ENCODE assay signal across 30 cellular contexts in genomic region chr9:111236337-111236736, GRCh38.
"Had no signal": no experiment of that assay in that cellular context is flagged by ENCODE, and none has a peak within 500 bp of the region (broad histone marks: within the 10 kb centered on the region; RNA-seq: fewer than 3 reads in every experiment).

No MANE protein-coding gene starts in this region.

- FAIRE-seq: astrocyte, frontal cortex, keratinocyte had no signal

- H3K36me3 Mint-ChIP-seq: activated CD4-positive, alpha-beta memory T cell treated with anti-CD3 and anti-CD28 coated beads for 36 hours; mesothelial cell of epicardium; natural killer cell; stimulated activated memory B cell treated with anti-CD40 and anti-IgM and Interleukin-4, amounts not matched to agents 10 μg/mL and 1 μg/mL and 100 μg/mL, for 72 hours had no signal

- H3K27me3 ChIP-seq: brain microvascular endothelial cell, esophagus muscularis mucosa, neutrophil, right lobe of liver, thyroid gland, upper lobe of right lung had no signal

- H3K9me3 ChIP-seq: esophagus muscularis mucosa, neutrophil, right lobe of liver, thyroid gland, upper lobe of right lung had no signal

- H3K27ac ChIP-seq: brain microvascular endothelial cell, esophagus muscularis mucosa, neutrophil, right lobe of liver, thyroid gland, upper lobe of right lung had no signal

- H3K4me1 Mint-ChIP-seq: activated CD4-positive, alpha-beta T cell treated with anti-CD3 and anti-CD28 coated beads, Interleukin-2, amount 10 ng/mL, durations not matched to agents 24 days and 14 days; natural killer cell; stimulated activated memory B cell treated with anti-CD40 and anti-IgM and Interleukin-4, amounts not matched to agents 10 μg/mL and 1 μg/mL and 100 μg/mL, for 72 hours; stimulated activated naive CD8-positive, alpha-beta T cell treated with anti-CD3 and anti-CD28 coated beads, Interleukin-15, amount 100 ng/mL, for 72 hours had no signal

- H3K4me3 ChIP-seq: esophagus muscularis mucosa, right lobe of liver, smooth muscle cell, thyroid gland, upper lobe of right lung had no signal

- H3K4me3 Mint-ChIP-seq: activated CD4-positive, alpha-beta memory T cell treated with anti-CD3 and anti-CD28 coated beads for 36 hours; activated CD4-positive, alpha-beta T cell treated with anti-CD3 and anti-CD28 coated beads, Interleukin-2, amount 10 ng/mL, durations not matched to agents 24 days and 14 days; activated T-cell treated with anti-CD3 and anti-CD28 coated beads, Interleukin-2, amount 50 U/mL, for 24 hours; mesothelial cell of epicardium; natural killer cell; stimulated activated memory B cell treated with anti-CD40 and anti-IgM and Interleukin-4, amounts not matched to agents 10 μg/mL and 1 μg/mL and 100 μg/mL, for 72 hours; stimulated activated naive CD8-positive, alpha-beta T cell treated with anti-CD3 and anti-CD28 coated beads, Interleukin-15, amount 100 ng/mL, for 72 hours had no signal

- DNase-seq: activated CD4-positive, alpha-beta memory T cell treated with anti-CD3 and anti-CD28 coated beads for 36 hours; activated CD4-positive, alpha-beta T cell treated with anti-CD3 and anti-CD28 coated beads, Interleukin-2, amount 10 ng/mL, durations not matched to agents 24 days and 14 days; activated CD4-positive, CD25-positive, alpha-beta regulatory T cell treated with anti-CD3 and anti-CD28 coated beads, Interleukin-2, amount 50 U/mL, for 72 hours; activated CD8-positive, alpha-beta memory T cell treated with anti-CD3 and anti-CD28 coated beads, Interleukin-2, amount 50 U/mL, for 4 hours; activated gamma-delta T cell treated with Interleukin-2 at 50 U/mL for 16 hours; activated naive CD4-positive, alpha-beta T cell treated with anti-CD3 and anti-CD28 coated beads, Interleukin-2, amount 50 U/mL, for 16 hours; activated T-cell treated with anti-CD3 and anti-CD28 coated beads, Interleukin-2, amount 50 U/mL, for 24 hours; amniotic stem cell; brain microvascular endothelial cell; caudate nucleus; left colon; mammary epithelial cell; natural killer cell; right lobe of liver; stimulated activated CD4-positive, alpha-beta T cell treated with anti-CD3 and anti-CD28 coated beads, Interleukin-1b, Interleukin-23, amount 100 ng/mL, for 48 hours; stimulated activated CD4-positive, alpha-beta T cell treated with anti-CD3 and anti-CD28 coated beads, Interleukin-4, amount 100 ng/mL, for 4 hours; stimulated activated CD8-positive, alpha-beta memory T cell treated with anti-CD3 and anti-CD28 coated beads, Interleukin-4, amount 100 ng/mL, for 48 hours; stimulated activated naive CD8-positive, alpha-beta T cell treated with anti-CD3 and anti-CD28 coated beads, Interleukin-15, amount 100 ng/mL, for 72 hours; substantia nigra; T-helper 2 cell; thyroid gland; upper lobe of right lung had no signal

- H3K27me3 Mint-ChIP-seq: activated CD4-positive, alpha-beta T cell treated with anti-CD3 and anti-CD28 coated beads, Interleukin-2, amount 10 ng/mL, durations not matched to agents 24 days and 14 days; activated T-cell treated with anti-CD3 and anti-CD28 coated beads, Interleukin-2, amount 50 U/mL, for 24 hours; stimulated activated memory B cell treated with anti-CD40 and anti-IgM and Interleukin-4, amounts not matched to agents 10 μg/mL and 1 μg/mL and 100 μg/mL, for 72 hours; stimulated activated naive CD8-positive, alpha-beta T cell treated with anti-CD3 and anti-CD28 coated beads, Interleukin-15, amount 100 ng/mL, for 72 hours had no signal

- H3K9me3 Mint-ChIP-seq: activated CD4-positive, alpha-beta memory T cell treated with anti-CD3 and anti-CD28 coated beads for 36 hours; activated CD4-positive, alpha-beta T cell treated with anti-CD3 and anti-CD28 coated beads, Interleukin-2, amount 10 ng/mL, durations not matched to agents 24 days and 14 days; activated T-cell treated with anti-CD3 and anti-CD28 coated beads, Interleukin-2, amount 50 U/mL, for 24 hours; mesothelial cell of epicardium; natural killer cell; stimulated activated memory B cell treated with anti-CD40 and anti-IgM and Interleukin-4, amounts not matched to agents 10 μg/mL and 1 μg/mL and 100 μg/mL, for 72 hours; stimulated activated naive CD8-positive, alpha-beta T cell treated with anti-CD3 and anti-CD28 coated beads, Interleukin-15, amount 100 ng/mL, for 72 hours had no signal

- H3K36me3 ChIP-seq: brain microvascular endothelial cell, esophagus muscularis mucosa, neutrophil, right lobe of liver, thyroid gland, upper lobe of right lung had no signal

- H3K4me2 ChIP-seq: smooth muscle cell had no signal

- H3K27ac Mint-ChIP-seq: activated CD4-positive, alpha-beta memory T cell treated with anti-CD3 and anti-CD28 coated beads for 36 hours; activated CD4-positive, alpha-beta T cell treated with anti-CD3 and anti-CD28 coated beads, Interleukin-2, amount 10 ng/mL, durations not matched to agents 24 days and 14 days; activated T-cell treated with anti-CD3 and anti-CD28 coated beads, Interleukin-2, amount 50 U/mL, for 24 hours; mesothelial cell of epicardium; natural killer cell; stimulated activated memory B cell treated with anti-CD40 and anti-IgM and Interleukin-4, amounts not matched to agents 10 μg/mL and 1 μg/mL and 100 μg/mL, for 72 hours; stimulated activated naive CD8-positive, alpha-beta T cell treated with anti-CD3 and anti-CD28 coated beads, Interleukin-15, amount 100 ng/mL, for 72 hours had no signal

- H3K4me1 ChIP-seq: esophagus muscularis mucosa, right lobe of liver, thyroid gland, upper lobe of right lung had no signal
